In the genomic region with DNA sequence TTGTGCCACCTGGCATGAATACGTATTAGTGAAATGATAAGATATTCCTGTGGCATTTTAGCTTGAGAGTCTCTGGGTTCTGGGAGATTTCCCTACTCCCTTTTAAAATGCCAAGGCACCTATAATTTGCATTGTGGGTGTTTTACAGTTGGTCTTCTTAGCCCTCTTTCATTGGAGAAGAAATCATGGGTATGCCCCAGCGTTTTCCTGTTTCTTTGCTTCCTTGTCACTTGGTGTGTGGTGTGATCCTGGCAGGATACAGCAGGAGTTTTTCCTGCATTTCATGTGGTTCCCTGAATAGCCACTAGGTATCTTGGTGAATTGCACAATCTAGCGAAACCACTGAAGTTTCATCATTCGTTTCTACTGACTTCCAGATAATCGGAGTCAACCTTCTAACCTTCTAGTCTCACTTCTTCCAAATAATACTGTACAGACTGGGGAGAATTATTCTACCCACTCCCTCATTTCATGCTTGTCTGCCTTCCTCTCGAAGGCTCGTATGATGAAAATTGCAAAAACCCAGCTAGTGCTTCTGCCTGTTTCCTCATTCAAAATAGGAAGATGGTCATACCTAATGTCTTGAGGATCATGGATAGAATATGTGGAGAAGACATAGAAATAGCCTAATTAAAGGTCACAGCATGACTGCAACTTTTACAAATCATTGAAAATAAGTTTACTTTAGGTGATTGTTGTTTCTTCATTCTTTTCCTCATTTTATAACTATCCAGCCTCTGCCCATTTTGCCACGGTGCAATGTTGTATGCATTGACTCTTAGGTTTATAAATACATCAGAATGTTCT, we compare ENCODE assay signal across 1 cellular context.
TF ChIP-seq lines count a peak whose summit lies in the region.

No MANE protein-coding gene starts in this region.

TF ChIP-seq in HepG2, 621 proteins besides CTCF, POLR2A, EP300 and RAD21 (continued from another document and continues in another):
- TF ChIP-seq, protein P1, sequence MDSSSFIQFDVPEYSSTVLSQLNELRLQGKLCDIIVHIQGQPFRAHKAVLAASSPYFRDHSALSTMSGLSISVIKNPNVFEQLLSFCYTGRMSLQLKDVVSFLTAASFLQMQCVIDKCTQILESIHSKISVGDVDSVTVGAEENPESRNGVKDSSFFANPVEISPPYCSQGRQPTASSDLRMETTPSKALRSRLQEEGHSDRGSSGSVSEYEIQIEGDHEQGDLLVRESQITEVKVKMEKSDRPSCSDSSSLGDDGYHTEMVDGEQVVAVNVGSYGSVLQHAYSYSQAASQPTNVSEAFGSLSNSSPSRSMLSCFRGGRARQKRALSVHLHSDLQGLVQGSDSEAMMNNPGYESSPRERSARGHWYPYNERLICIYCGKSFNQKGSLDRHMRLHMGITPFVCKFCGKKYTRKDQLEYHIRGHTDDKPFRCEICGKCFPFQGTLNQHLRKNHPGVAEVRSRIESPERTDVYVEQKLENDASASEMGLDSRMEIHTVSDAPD (CRISPR knock-in tag; IDR thresholded peaks at IDR 0.05) = 0 out of 2 replicates have a peak, but pooled peaks have one; percentile 29
- no peak for TF ChIP-seq ZNF333 (CRISPR knock-in tag; IDR thresholded peaks at IDR 0.05; ENCODE audit: borderline replicate concordance)
- TF ChIP-seq KDM1A (CRISPR knock-in tag; IDR thresholded peaks at IDR 0.05) = no peak
- TF ChIP-seq ZSCAN31 (CRISPR knock-in tag; IDR thresholded peaks at IDR 0.05; ENCODE audit: low read depth) = no peak
- no peak for TF ChIP-seq U2AF2 (IDR thresholded peaks at IDR 0.05; ENCODE audit: low read depth, low read length)
- no peak for TF ChIP-seq ZNF430 (CRISPR knock-in tag; IDR thresholded peaks at IDR 0.05)
- no peak for TF ChIP-seq PHF20 (CRISPR knock-in tag; IDR thresholded peaks at IDR 0.05)
- TF ChIP-seq RXRA (CRISPR knock-in tag; IDR thresholded peaks at IDR 0.05) = no peak
- TF ChIP-seq TARDBP (CRISPR knock-in tag; IDR thresholded peaks at IDR 0.05) = no peak
- TF ChIP-seq ZNF644 (CRISPR knock-in tag; IDR thresholded peaks at IDR 0.05; ENCODE audit: low read depth) = peak; percentile 40; the same call in 1 of the 2 replicates
- TF ChIP-seq TP53 (CRISPR knock-in tag; conservative IDR thresholded peaks at IDR 0.05) = no peak
- peak; percentile 67; the same call in 1 of the 2 replicates for TF ChIP-seq SIN3A (IDR thresholded peaks at IDR 0.05; ENCODE audit: borderline replicate concordance, low read depth, low read length)
- peak; percentile 52 for TF ChIP-seq ASH2L (IDR thresholded peaks at IDR 0.05; ENCODE audit: insufficient read length, low read depth, low read length)
- TF ChIP-seq, protein P2, sequence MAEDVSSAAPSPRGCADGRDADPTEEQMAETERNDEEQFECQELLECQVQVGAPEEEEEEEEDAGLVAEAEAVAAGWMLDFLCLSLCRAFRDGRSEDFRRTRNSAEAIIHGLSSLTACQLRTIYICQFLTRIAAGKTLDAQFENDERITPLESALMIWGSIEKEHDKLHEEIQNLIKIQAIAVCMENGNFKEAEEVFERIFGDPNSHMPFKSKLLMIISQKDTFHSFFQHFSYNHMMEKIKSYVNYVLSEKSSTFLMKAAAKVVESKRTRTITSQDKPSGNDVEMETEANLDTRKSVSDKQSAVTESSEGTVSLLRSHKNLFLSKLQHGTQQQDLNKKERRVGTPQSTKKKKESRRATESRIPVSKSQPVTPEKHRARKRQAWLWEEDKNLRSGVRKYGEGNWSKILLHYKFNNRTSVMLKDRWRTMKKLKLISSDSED (CRISPR knock-in tag; IDR thresholded peaks at IDR 0.05) = no peak
- TF ChIP-seq PAF1 (CRISPR knock-in tag; IDR thresholded peaks at IDR 0.05) = peak; percentile 39; the same call in 1 of the 2 replicates
- TF ChIP-seq RBFOX2 (IDR thresholded peaks at IDR 0.05; ENCODE audit: low read depth, low read length) = peak; percentile 61; the same call in 1 of the 2 replicates
- TF ChIP-seq NCOA5 (CRISPR knock-in tag; IDR thresholded peaks at IDR 0.05) = no peak
- peak; percentile 42 for TF ChIP-seq SAP130 (CRISPR knock-in tag; IDR thresholded peaks at IDR 0.05; ENCODE audit: low read depth)
- TF ChIP-seq BCL6 (CRISPR knock-in tag; IDR thresholded peaks at IDR 0.05) = peak; percentile 82
- TF ChIP-seq ZNF143 (CRISPR knock-in tag; IDR thresholded peaks at IDR 0.05) = no peak
- TF ChIP-seq SMAD3 (CRISPR knock-in tag; IDR thresholded peaks at IDR 0.05) = no peak
- TF ChIP-seq ZFP82 (CRISPR knock-in tag; IDR thresholded peaks at IDR 0.05; ENCODE audit: borderline replicate concordance) = no peak
- TF ChIP-seq, protein P3, sequence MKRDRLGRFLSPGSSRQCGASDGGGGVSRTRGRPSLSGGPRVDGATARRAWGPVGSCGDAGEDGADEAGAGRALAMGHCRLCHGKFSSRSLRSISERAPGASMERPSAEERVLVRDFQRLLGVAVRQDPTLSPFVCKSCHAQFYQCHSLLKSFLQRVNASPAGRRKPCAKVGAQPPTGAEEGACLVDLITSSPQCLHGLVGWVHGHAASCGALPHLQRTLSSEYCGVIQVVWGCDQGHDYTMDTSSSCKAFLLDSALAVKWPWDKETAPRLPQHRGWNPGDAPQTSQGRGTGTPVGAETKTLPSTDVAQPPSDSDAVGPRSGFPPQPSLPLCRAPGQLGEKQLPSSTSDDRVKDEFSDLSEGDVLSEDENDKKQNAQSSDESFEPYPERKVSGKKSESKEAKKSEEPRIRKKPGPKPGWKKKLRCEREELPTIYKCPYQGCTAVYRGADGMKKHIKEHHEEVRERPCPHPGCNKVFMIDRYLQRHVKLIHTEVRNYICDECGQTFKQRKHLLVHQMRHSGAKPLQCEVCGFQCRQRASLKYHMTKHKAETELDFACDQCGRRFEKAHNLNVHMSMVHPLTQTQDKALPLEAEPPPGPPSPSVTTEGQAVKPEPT (CRISPR knock-in tag; IDR thresholded peaks at IDR 0.05; ENCODE audit: low read depth) = no peak
- no peak for TF ChIP-seq CENPT (CRISPR knock-in tag; IDR thresholded peaks at IDR 0.05; ENCODE audit: low read depth)
- no peak for TF ChIP-seq ZNF235 (CRISPR knock-in tag; IDR thresholded peaks at IDR 0.05; ENCODE audit: borderline replicate concordance)
- TF ChIP-seq ZNF589 (CRISPR knock-in tag; conservative IDR thresholded peaks at IDR 0.05) = no peak
- no peak for TF ChIP-seq MTA1 (CRISPR knock-in tag; IDR thresholded peaks at IDR 0.05; ENCODE audit: borderline replicate concordance)
- no peak for TF ChIP-seq ZFY (CRISPR knock-in tag; IDR thresholded peaks at IDR 0.05)
- TF ChIP-seq ZNF460 (CRISPR knock-in tag; IDR thresholded peaks at IDR 0.05; ENCODE audit: borderline replicate concordance) = no peak
- TF ChIP-seq ZMYM2 (CRISPR knock-in tag; IDR thresholded peaks at IDR 0.05) = no peak
- TF ChIP-seq, protein P4, sequence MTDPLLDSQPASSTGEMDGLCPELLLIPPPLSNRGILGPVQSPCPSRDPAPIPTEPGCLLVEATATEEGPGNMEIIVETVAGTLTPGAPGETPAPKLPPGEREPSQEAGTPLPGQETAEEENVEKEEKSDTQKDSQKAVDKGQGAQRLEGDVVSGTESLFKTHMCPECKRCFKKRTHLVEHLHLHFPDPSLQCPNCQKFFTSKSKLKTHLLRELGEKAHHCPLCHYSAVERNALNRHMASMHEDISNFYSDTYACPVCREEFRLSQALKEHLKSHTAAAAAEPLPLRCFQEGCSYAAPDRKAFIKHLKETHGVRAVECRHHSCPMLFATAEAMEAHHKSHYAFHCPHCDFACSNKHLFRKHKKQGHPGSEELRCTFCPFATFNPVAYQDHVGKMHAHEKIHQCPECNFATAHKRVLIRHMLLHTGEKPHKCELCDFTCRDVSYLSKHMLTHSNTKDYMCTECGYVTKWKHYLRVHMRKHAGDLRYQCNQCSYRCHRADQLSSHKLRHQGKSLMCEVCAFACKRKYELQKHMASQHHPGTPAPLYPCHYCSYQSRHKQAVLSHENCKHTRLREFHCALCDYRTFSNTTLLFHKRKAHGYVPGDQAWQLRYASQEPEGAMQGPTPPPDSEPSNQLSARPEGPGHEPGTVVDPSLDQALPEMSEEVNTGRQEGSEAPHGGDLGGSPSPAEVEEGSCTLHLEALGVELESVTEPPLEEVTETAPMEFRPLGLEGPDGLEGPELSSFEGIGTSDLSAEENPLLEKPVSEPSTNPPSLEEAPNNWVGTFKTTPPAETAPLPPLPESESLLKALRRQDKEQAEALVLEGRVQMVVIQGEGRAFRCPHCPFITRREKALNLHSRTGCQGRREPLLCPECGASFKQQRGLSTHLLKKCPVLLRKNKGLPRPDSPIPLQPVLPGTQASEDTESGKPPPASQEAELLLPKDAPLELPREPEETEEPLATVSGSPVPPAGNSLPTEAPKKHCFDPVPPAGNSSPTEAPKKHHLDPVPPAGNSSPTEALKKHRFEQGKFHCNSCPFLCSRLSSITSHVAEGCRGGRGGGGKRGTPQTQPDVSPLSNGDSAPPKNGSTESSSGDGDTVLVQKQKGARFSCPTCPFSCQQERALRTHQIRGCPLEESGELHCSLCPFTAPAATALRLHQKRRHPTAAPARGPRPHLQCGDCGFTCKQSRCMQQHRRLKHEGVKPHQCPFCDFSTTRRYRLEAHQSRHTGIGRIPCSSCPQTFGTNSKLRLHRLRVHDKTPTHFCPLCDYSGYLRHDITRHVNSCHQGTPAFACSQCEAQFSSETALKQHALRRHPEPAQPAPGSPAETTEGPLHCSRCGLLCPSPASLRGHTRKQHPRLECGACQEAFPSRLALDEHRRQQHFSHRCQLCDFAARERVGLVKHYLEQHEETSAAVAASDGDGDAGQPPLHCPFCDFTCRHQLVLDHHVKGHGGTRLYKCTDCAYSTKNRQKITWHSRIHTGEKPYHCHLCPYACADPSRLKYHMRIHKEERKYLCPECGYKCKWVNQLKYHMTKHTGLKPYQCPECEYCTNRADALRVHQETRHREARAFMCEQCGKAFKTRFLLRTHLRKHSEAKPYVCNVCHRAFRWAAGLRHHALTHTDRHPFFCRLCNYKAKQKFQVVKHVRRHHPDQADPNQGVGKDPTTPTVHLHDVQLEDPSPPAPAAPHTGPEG (CRISPR knock-in tag; IDR thresholded peaks at IDR 0.05) = no peak
- 0 out of 2 replicates have a peak, but pooled peaks have one; percentile 28 for TF ChIP-seq HDAC2 (CRISPR knock-in tag; IDR thresholded peaks at IDR 0.05)
- no peak for TF ChIP-seq ZNF10 (CRISPR knock-in tag; IDR thresholded peaks at IDR 0.05; ENCODE audit: borderline replicate concordance, low read depth)
- no peak for TF ChIP-seq SOX13 (IDR thresholded peaks at IDR 0.05)
- peak in 1 of 2 experiments; percentile 30; a peak in 2 of 4 replicates for TF ChIP-seq SOX13 (CRISPR knock-in tag; conservative IDR thresholded peaks at IDR 0.05 in 1 of 2, IDR thresholded peaks at IDR 0.05 in 1 of 2)
- TF ChIP-seq GATAD1 (CRISPR knock-in tag; IDR thresholded peaks at IDR 0.05) = no peak
- TF ChIP-seq, protein P5, sequence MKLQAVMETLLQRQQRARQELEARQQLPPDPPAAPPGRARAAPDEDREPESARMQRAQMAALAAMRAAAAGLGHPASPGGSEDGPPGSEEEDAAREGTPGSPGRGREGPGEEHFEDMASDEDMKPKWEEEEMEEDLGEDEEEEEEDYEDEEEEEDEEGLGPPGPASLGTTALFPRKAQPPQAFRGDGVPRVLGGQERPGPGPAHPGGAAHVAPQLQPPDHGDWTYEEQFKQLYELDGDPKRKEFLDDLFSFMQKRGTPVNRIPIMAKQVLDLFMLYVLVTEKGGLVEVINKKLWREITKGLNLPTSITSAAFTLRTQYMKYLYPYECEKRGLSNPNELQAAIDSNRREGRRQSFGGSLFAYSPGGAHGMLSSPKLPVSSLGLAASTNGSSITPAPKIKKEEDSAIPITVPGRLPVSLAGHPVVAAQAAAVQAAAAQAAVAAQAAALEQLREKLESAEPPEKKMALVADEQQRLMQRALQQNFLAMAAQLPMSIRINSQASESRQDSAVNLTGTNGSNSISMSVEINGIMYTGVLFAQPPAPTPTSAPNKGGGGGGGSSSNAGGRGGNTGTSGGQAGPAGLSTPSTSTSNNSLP (IDR thresholded peaks at IDR 0.05; ENCODE audit: low read depth, low read length) = 0 out of 2 replicates have a peak, but pooled peaks have one; percentile 46
- TF ChIP-seq HNRNPH1 (optimal IDR thresholded peaks at IDR 0.05; ENCODE audit: low read depth, low read length) = no peak
- TF ChIP-seq KDM4B (CRISPR knock-in tag; IDR thresholded peaks at IDR 0.05) = no peak
- TF ChIP-seq, protein P6, sequence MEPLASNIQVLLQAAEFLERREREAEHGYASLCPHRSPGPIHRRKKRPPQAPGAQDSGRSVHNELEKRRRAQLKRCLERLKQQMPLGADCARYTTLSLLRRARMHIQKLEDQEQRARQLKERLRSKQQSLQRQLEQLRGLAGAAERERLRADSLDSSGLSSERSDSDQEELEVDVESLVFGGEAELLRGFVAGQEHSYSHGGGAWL (CRISPR knock-in tag; IDR thresholded peaks at IDR 0.05) = no peak
- TF ChIP-seq, protein P7, sequence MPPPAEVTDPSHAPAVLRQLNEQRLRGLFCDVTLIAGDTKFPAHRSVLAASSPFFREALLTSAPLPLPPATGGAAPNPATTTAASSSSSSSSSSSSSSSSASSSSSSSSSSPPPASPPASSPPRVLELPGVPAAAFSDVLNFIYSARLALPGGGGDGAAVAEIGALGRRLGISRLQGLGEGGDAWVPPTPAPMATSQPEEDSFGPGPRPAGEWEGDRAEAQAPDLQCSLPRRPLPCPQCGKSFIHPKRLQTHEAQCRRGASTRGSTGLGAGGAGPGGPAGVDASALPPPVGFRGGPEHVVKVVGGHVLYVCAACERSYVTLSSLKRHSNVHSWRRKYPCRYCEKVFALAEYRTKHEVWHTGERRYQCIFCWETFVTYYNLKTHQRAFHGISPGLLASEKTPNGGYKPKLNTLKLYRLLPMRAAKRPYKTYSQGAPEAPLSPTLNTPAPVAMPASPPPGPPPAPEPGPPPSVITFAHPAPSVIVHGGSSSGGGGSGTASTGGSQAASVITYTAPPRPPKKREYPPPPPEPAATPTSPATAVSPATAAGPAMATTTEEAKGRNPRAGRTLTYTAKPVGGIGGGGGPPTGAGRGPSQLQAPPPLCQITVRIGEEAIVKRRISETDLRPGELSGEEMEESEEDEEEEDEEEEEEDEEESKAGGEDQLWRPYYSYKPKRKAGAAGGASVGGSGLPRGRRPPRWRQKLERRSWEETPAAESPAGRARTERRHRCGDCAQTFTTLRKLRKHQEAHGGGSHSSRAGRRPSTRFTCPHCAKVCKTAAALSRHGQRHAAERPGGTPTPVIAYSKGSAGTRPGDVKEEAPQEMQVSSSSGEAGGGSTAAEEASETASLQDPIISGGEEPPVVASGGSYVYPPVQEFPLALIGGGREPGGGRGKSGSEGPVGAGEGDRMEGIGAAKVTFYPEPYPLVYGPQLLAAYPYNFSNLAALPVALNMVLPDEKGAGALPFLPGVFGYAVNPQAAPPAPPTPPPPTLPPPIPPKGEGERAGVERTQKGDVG (CRISPR knock-in tag; IDR thresholded peaks at IDR 0.05; ENCODE audit: borderline replicate concordance) = no peak
- no peak for TF ChIP-seq MEIS1 (CRISPR knock-in tag; IDR thresholded peaks at IDR 0.05; ENCODE audit: borderline replicate concordance)
- TF ChIP-seq, protein P8, sequence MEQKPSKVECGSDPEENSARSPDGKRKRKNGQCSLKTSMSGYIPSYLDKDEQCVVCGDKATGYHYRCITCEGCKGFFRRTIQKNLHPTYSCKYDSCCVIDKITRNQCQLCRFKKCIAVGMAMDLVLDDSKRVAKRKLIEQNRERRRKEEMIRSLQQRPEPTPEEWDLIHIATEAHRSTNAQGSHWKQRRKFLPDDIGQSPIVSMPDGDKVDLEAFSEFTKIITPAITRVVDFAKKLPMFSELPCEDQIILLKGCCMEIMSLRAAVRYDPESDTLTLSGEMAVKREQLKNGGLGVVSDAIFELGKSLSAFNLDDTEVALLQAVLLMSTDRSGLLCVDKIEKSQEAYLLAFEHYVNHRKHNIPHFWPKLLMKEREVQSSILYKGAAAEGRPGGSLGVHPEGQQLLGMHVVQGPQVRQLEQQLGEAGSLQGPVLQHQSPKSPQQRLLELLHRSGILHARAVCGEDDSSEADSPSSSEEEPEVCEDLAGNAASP (CRISPR knock-in tag; IDR thresholded peaks at IDR 0.05; ENCODE audit: borderline replicate concordance) = 0 out of 2 replicates have a peak, but pooled peaks have one; percentile 14
- TF ChIP-seq MYNN (CRISPR knock-in tag; IDR thresholded peaks at IDR 0.05; ENCODE audit: low read depth) = no peak
- no peak for TF ChIP-seq NR2F2 (IDR thresholded peaks at IDR 0.05; ENCODE audit: borderline replicate concordance, low read depth)
- no peak for TF ChIP-seq MED8 (CRISPR knock-in tag; IDR thresholded peaks at IDR 0.05; ENCODE audit: insufficient replicate concordance)
- no peak for TF ChIP-seq DR1 (CRISPR knock-in tag; IDR thresholded peaks at IDR 0.05)
